Comparison of ENCODE assay signal across 11 cellular contexts in the genomic region with DNA sequence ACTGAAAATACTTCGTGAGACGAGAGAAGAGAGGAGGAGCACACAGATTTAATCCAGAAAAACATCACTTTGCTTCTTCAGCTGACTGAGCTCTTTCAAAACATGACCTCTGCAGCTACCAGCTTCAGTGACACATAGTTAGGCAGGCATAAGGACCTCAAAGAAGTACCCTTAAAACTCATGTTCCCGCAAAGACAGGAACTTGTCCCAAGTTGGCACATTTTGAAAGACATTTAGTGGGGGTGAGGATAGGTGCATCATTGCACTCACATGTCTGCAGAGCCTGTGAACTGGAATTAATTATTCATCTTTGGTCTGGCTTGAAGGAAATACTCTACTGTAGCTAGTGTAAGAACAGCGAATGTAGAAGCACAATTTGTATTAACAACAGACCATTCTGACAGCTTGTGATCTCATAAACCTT.
DNase-seq lines count a peak whose midpoint lies in the region; ATAC-seq and TF ChIP-seq lines count a peak whose summit lies in the region.
"Had no signal": no experiment of that assay in that cellular context is flagged by ENCODE, and none has a peak within 500 bp of the region (broad histone marks: within the 10 kb centered on the region; RNA-seq: fewer than 3 reads in every experiment).

No MANE protein-coding gene starts in this region.

- no peaks in the 10 kb centered on the region for H3K9me3 Mint-ChIP-seq in activated CD8-positive, alpha-beta T cell treated with anti-CD3 and anti-CD28 coated beads, Interleukin-2, amount 10 ng/mL, durations not matched to agents 7 days and 5 days (ENCODE audit: insufficient read depth)

- H3K27ac Mint-ChIP-seq in activated CD8-positive, alpha-beta T cell treated with anti-CD3 and anti-CD28 coated beads, Interleukin-2, amount 10 ng/mL, durations not matched to agents 7 days and 5 days, result no peak overlapping the region
- H3K27ac Mint-ChIP-seq: activated naive CD4-positive, alpha-beta T cell treated with anti-CD3 and anti-CD28 coated beads, Interleukin-2, amount 50 U/mL, for 24 hours had no signal

- POLR2A ChIA-PET in activated CD8-positive, alpha-beta T cell treated with anti-CD3 and anti-CD28 coated beads, Interleukin-2, amount 10 ng/mL, durations not matched to agents 7 days and 5 days (lab: Charles Lee), result no interaction called here

- DNase-seq in SJSA1 (ENCODE audit: low read depth in 1 of 2, low spot score in 2 of 2) (peak in 1 of 2 experiments; percentile 41), foreskin fibroblast (peak; percentile 39 to 61), renal cortical epithelial cell (ENCODE audit: low read depth) (peak; percentile 73), caudate nucleus (lab: John Stamatoyannopoulos, UW) (no peak), NOMO-1 treated with dmso at 0.1 percent for 144 hours (lab: John Stamatoyannopoulos, UW; ENCODE audit: unreplicated experiment) (no peak), NCI-H1436 (lab: John Stamatoyannopoulos, UW) (no peak)
- DNase-seq in activated CD8-positive, alpha-beta T cell treated with anti-CD3 and anti-CD28 coated beads, Interleukin-2, amount 10 ng/mL, durations not matched to agents 7 days and 5 days, result no peak
- DNase-seq: naive thymus-derived CD8-positive, alpha-beta T cell; NCI-H748 treated with DMSO at 0.1 percent for 48 hours had no signal

- no peaks in the 10 kb centered on the region for H3K9me3 ChIP-seq in SJSA1 (replicated peaks)

- H3K27ac ChIP-seq in SJSA1 (peak overlapping the region; percentile 66), caudate nucleus (ENCODE audit: low read depth, low read length) (no peak overlapping the region)

- ATAC-seq in GM18498 (IDR thresholded peaks at IDR 0.05; ENCODE audit: unreplicated experiment), result peak; percentile 9
- no peak for ATAC-seq in activated CD8-positive, alpha-beta T cell treated with anti-CD3 and anti-CD28 coated beads, Interleukin-2, amount 10 ng/mL, durations not matched to agents 7 days and 5 days
- ATAC-seq: naive thymus-derived CD8-positive, alpha-beta T cell had no signal

- no peak overlapping the region for H3K4me3 Mint-ChIP-seq in activated CD8-positive, alpha-beta T cell treated with anti-CD3 and anti-CD28 coated beads, Interleukin-2, amount 10 ng/mL, durations not matched to agents 7 days and 5 days
- H3K4me3 Mint-ChIP-seq: activated naive CD4-positive, alpha-beta T cell treated with anti-CD3 and anti-CD28 coated beads, Interleukin-2, amount 50 U/mL, for 24 hours; naive thymus-derived CD8-positive, alpha-beta T cell had no signal

- H3K4me3 ChIP-seq in SJSA1 (peak overlapping the region; percentile 19), foreskin fibroblast (ENCODE audit: low read depth in 1 of 2, low read length in 2 of 2) (peak overlapping the region; percentile 12 to 16)

- peaks cover 30% of the 10 kb centered on the region for H3K4me1 ChIP-seq in SJSA1 (replicated peaks)

- H3K36me3 Mint-ChIP-seq in activated CD8-positive, alpha-beta T cell treated with anti-CD3 and anti-CD28 coated beads, Interleukin-2, amount 10 ng/mL, durations not matched to agents 7 days and 5 days (ENCODE audit: low read depth), result no peaks in the 10 kb centered on the region

- no peaks in the 10 kb centered on the region for H3K36me3 ChIP-seq in SJSA1

- CTCF ChIA-PET in activated CD8-positive, alpha-beta T cell treated with anti-CD3 and anti-CD28 coated beads, Interleukin-2, amount 10 ng/mL, durations not matched to agents 7 days and 5 days (lab: Charles Lee), result interaction anchor here (1.1 kb wide), 2 partner anchors 124 to 231 kb away, joined by 3 read pairs; no protein-coding TSS in a partner anchor

- no peaks in the 10 kb centered on the region for H3K4me1 Mint-ChIP-seq in activated CD8-positive, alpha-beta T cell treated with anti-CD3 and anti-CD28 coated beads, Interleukin-2, amount 10 ng/mL, durations not matched to agents 7 days and 5 days (ENCODE audit: low read depth)
- H3K4me1 Mint-ChIP-seq: activated naive CD4-positive, alpha-beta T cell treated with anti-CD3 and anti-CD28 coated beads, Interleukin-2, amount 50 U/mL, for 24 hours had no signal

- H3K27me3 ChIP-seq in SJSA1 (replicated peaks), result no peaks in the 10 kb centered on the region

- no peak for TF ChIP-seq CTCF in foreskin fibroblast (IDR thresholded peaks at IDR 0.05; ENCODE audit: low read depth, low read length)

- H3K27me3 Mint-ChIP-seq in activated CD8-positive, alpha-beta T cell treated with anti-CD3 and anti-CD28 coated beads, Interleukin-2, amount 10 ng/mL, durations not matched to agents 7 days and 5 days (ENCODE audit: low read depth), result no peaks in the 10 kb centered on the region
- H3K27me3 Mint-ChIP-seq: activated naive CD4-positive, alpha-beta T cell treated with anti-CD3 and anti-CD28 coated beads, Interleukin-2, amount 50 U/mL, for 24 hours had no signal

Comparison
In these comparisons a context has a peak if more than half of its experiments do, and no peak if none do; other contexts are left out.
1. DNase-seq: peak in foreskin fibroblast (2 of 2) and renal cortical epithelial cell (single experiment); none in caudate nucleus (0 of 61), activated CD8-positive, alpha-beta T cell treated with anti-CD3 and anti-CD28 coated beads, Interleukin-2, amount 10 ng/mL, durations not matched to agents 7 days and 5 days (single experiment), NOMO-1 treated with dmso at 0.1 percent for 144 hours (single experiment) and NCI-H1436 (single experiment).